In genomic region chr6:8075704-8076103, GRCh38 we compare ENCODE assay signal across 16 cellular contexts.
"Had no signal": no experiment of that assay in that cellular context is flagged by ENCODE, and none has a peak within 500 bp of the region (broad histone marks: within the 10 kb centered on the region; RNA-seq: fewer than 3 reads in every experiment).

No MANE protein-coding gene starts in this region.

- H3K27me3 Mint-ChIP-seq: activated CD4-positive, alpha-beta memory T cell treated with anti-CD3 and anti-CD28 coated beads for 36 hours had no signal

- H3K27ac ChIP-seq: body of pancreas, stomach, testis, upper lobe of left lung, VCaP had no signal

- H3K4me3 Mint-ChIP-seq: activated CD4-positive, alpha-beta memory T cell treated with anti-CD3 and anti-CD28 coated beads for 36 hours had no signal

- H3K27me3 ChIP-seq: body of pancreas, stomach, testis, upper lobe of left lung had no signal

- H3K4me1 ChIP-seq: testis had no signal

- H3K27ac Mint-ChIP-seq: activated CD4-positive, alpha-beta memory T cell treated with anti-CD3 and anti-CD28 coated beads for 36 hours had no signal

- DNase-seq: activated CD4-positive, alpha-beta memory T cell treated with anti-CD3 and anti-CD28 coated beads for 36 hours; activated CD4-positive, alpha-beta T cell treated with anti-CD3 and anti-CD28 coated beads for 1 hour; activated CD8-positive, alpha-beta memory T cell treated with anti-CD3 and anti-CD28 coated beads, Interleukin-2, amount 50 U/mL, for 4 hours; activated naive CD4-positive, alpha-beta T cell; amygdala; body of pancreas; caudate nucleus; left colon; stimulated activated CD4-positive, alpha-beta T cell treated with anti-CD3 and anti-CD28 coated beads, Interleukin-1b, Interleukin-23, amount 100 ng/mL, for 48 hours; stomach; T-helper 9 cell; testis; upper lobe of left lung had no signal

- H3K9me3 Mint-ChIP-seq: activated CD4-positive, alpha-beta memory T cell treated with anti-CD3 and anti-CD28 coated beads for 36 hours had no signal

- H3K4me3 ChIP-seq: body of pancreas, lung, stomach, testis, upper lobe of left lung had no signal

- ATAC-seq: body of pancreas, esophagus mucosa, left colon had no signal
